Comparison of ENCODE assay signal across 23 cellular contexts in the genomic region with DNA sequence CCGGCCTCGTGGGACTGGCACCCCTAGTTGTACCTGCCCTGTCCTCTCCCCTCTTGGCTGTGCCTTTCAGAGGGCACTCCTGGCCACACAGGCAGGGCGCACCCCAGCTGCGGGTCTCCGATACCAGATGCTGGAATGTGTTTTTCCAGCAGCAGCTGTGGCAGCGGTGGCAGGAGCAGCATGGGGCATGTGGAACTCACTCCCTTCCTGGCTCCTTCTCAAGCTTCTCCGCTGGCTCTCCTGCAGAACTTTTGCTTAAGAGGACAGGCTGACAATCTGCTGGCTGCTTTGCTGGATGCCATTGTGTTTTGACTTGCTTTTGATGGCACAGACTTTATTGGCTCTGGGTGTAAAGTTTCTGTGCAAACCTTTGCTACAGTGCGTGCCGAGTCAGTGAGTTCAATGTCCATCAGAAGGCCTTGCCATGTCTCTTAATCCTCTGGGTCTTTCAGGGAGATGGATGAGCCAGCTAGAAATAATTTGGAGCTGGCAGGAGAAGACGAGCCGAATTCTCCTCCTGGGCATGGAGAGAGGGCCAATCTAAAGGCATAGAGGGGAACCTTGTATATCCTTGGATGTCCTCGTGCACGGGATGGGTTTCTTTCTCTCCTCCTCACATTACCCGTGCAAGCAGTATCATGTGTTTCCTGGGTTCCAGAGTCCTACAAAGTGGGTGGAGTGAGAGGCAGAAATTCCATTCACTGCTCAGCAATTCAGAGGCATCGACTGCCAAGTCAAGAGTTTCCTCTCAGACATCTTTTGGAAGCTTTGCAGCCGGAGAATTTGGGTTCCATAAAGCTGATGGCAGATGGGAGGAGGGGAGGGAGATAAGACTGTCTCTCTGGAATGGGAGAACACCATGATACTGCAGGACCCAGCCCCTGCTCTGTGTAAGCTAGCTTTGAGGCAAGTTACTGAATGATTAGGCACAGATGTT.
A peak's percentile ranks its signal among the peaks of the same experiment; 100 is the strongest.
DNase-seq lines count a peak whose midpoint lies in the region; ATAC-seq and TF ChIP-seq lines count a peak whose summit lies in the region.
"Had no signal": no experiment of that assay in that cellular context is flagged by ENCODE, and none has a peak within 500 bp of the region (broad histone marks: within the 10 kb centered on the region; RNA-seq: fewer than 3 reads in every experiment).

No MANE protein-coding gene starts in this region.

- peak; percentile 95 for ATAC-seq in left ventricle myocardium superior
- ATAC-seq: A549; activated naive CD8-positive, alpha-beta T cell treated with anti-CD3 and anti-CD28 coated beads, Interleukin-2, amount 50 U/mL, for 24 hours; stimulated activated naive CD8-positive, alpha-beta T cell treated with anti-CD3 and anti-CD28 coated beads, Interleukin-15, amount 100 ng/mL, for 72 hours had no signal

- no peak for TF ChIP-seq POLR2A in prostate gland (IDR thresholded peaks at IDR 0.05)

- no peaks in the 10 kb centered on the region for H3K4me1 ChIP-seq in prostate gland (replicated peaks)
- H3K4me1 ChIP-seq: A549, SJSA1 had no signal

- no peak for TF ChIP-seq CTCF in prostate gland (IDR thresholded peaks at IDR 0.05)

- H3K27me3 ChIP-seq in prostate gland (replicated peaks; ENCODE audit: insufficient read depth) = no peaks in the 10 kb centered on the region
- H3K27me3 ChIP-seq: brain microvascular endothelial cell, SJSA1 had no signal

- H3K36me3 ChIP-seq in prostate gland = no peaks in the 10 kb centered on the region
- H3K36me3 ChIP-seq: brain microvascular endothelial cell, SJSA1, WERI-Rb-1 had no signal

- H3K4me3 ChIP-seq in prostate gland = no peak overlapping the region
- H3K4me3 ChIP-seq: A549, SJSA1, skin epidermis had no signal

- H3K9me3 ChIP-seq in prostate gland = no peaks in the 10 kb centered on the region
- H3K9me3 ChIP-seq: A549, SJSA1 had no signal

- peak; percentile 45 for DNase-seq in AG08396 (ENCODE audit: low spot score)
- DNase-seq in NCI-H446 treated with DMSO at 0.1 percent for 48 hours (lab: John Stamatoyannopoulos, UW) = peak; percentile 40
- DNase-seq in left ventricle myocardium superior = peak; percentile 34
- DNase-seq in prostate gland (ENCODE audit: low spot score) = peak; percentile 33
- DNase-seq in activated effector memory CD4-positive, alpha-beta T cell treated with anti-CD3 and anti-CD28 coated beads, Interleukin-2, amount 50 U/mL, for 16 hours = no peak
- no peak for DNase-seq in effector CD8-positive, alpha-beta T cell (lab: John Stamatoyannopoulos, UW)
- no peak for DNase-seq in C1 segment of cervical spinal cord (lab: John Stamatoyannopoulos, UW)
- no peak for DNase-seq in stimulated activated CD4-positive, alpha-beta T cell treated with anti-CD3 and anti-CD28 coated beads, Interleukin-2, amount 100 ng/mL, for 48 hours
- DNase-seq: activated CD8-positive, alpha-beta memory T cell treated with anti-CD3 and anti-CD28 coated beads, Interleukin-2, amount 50 U/mL, for 48 hours; activated naive CD8-positive, alpha-beta T cell treated with anti-CD3 and anti-CD28 coated beads, Interleukin-2, amount 50 U/mL, for 24 hours; brain microvascular endothelial cell; cortex of kidney; hippocampal formation; islet precursor cell; NCI-H1417 treated with DMSO at 0.1 percent for 48 hours; NCI-H2171; NCI-H748 treated with DMSO at 0.1 percent for 48 hours; nephron progenitor cell; stimulated activated naive CD8-positive, alpha-beta T cell treated with anti-CD3 and anti-CD28 coated beads, Interleukin-15, amount 100 ng/mL, for 72 hours; WERI-Rb-1 had no signal

- H3K27ac ChIP-seq in prostate gland = no peak overlapping the region
- H3K27ac ChIP-seq: A549, brain microvascular endothelial cell, SJSA1, WERI-Rb-1 had no signal

- intact Hi-C loops in left ventricle myocardium superior (cut with micrococcal nuclease) = no loop called here
- intact Hi-C loops in prostate gland (cut with DNase I) = no loop called here

- WGBS in prostate gland = 19% methylated on average over 16 of the region's 16 CpGs

Comparison
In these comparisons a context has a peak if more than half of its experiments do, and no peak if none do; other contexts are left out.
1. DNase-seq: peak in AG08396 (single experiment), NCI-H446 treated with DMSO at 0.1 percent for 48 hours (single experiment), left ventricle myocardium superior (single experiment) and prostate gland (single experiment); none in activated effector memory CD4-positive, alpha-beta T cell treated with anti-CD3 and anti-CD28 coated beads, Interleukin-2, amount 50 U/mL, for 16 hours (single experiment), effector CD8-positive, alpha-beta T cell (single experiment), C1 segment of cervical spinal cord (0 of 14) and stimulated activated CD4-positive, alpha-beta T cell treated with anti-CD3 and anti-CD28 coated beads, Interleukin-2, amount 100 ng/mL, for 48 hours (0 of 2).